1 cellular context compared by ENCODE assay signal in genomic region chr5:163459888-163460561, GRCh38.
TF ChIP-seq lines count a peak whose summit lies in the region.

Gene NUDCD2 (minus strand): TSS chr5:163460102. CDS start chr5:163460050, 52 bp downstream.

TF ChIP-seq in GM12878, 131 proteins besides CTCF, POLR2A, EP300 and RAD21 (continued from another document and continues in another):
- TF ChIP-seq SKIL (IDR thresholded peaks at IDR 0.05; ENCODE audit: low read depth, poor library complexity, severe bottlenecking), result no peak
- TF ChIP-seq E2F8 (IDR thresholded peaks at IDR 0.05; ENCODE audit: low read depth, partially characterized antibody), result no peak
- TF ChIP-seq SIN3A (IDR thresholded peaks at IDR 0.05; ENCODE audit: low read depth, low read length), result peak; percentile 59; the same call in 1 of the 2 replicates
- TF ChIP-seq CHD1 (IDR thresholded peaks at IDR 0.05; ENCODE audit: low read depth, low read length), result no peak; the same call in 1 of the 2 replicates
- no peak for TF ChIP-seq TCF3 (IDR thresholded peaks at IDR 0.05; ENCODE audit: borderline replicate concordance, insufficient read depth, low read depth, low read length)
- TF ChIP-seq ZBED1 (IDR thresholded peaks at IDR 0.05; ENCODE audit: borderline replicate concordance), result no peak
- TF ChIP-seq TCF12 (IDR thresholded peaks at IDR 0.05; ENCODE audit: low read depth, low read length), result 0 out of 2 replicates have a peak, but pooled peaks have one; percentile 15
- peak; percentile 66; the same call in 1 of the 3 replicates for TF ChIP-seq POU2F2 (IDR thresholded peaks at IDR 0.05; ENCODE audit: borderline replicate concordance, low read depth, low read length)
- peak; percentile 41; the same call in 1 of the 2 replicates for TF ChIP-seq YY1 (IDR thresholded peaks at IDR 0.05; ENCODE audit: low read depth, low read length)
- TF ChIP-seq NKRF (conservative IDR thresholded peaks at IDR 0.05), result peak; percentile 92
- TF ChIP-seq CEBPB (IDR thresholded peaks at IDR 0.05; ENCODE audit: borderline replicate concordance in 1 of 2, low read depth in 2 of 2, low read length in 2 of 2), result no peak
- peak; percentile 91; the same call in 1 of the 2 replicates for TF ChIP-seq LARP7 (IDR thresholded peaks at IDR 0.05)
- peak; percentile 45; the same call in 1 of the 2 replicates for TF ChIP-seq NR2F1 (conservative IDR thresholded peaks at IDR 0.05)
- no peak for TF ChIP-seq IRF5 (IDR thresholded peaks at IDR 0.05; ENCODE audit: borderline replicate concordance)
- TF ChIP-seq JUNB (IDR thresholded peaks at IDR 0.05), result peak; percentile 27; the same call in 1 of the 2 replicates
- no peak for TF ChIP-seq ZNF24 (IDR thresholded peaks at IDR 0.05)
- peak; percentile 35; the same call in 1 of the 2 replicates for TF ChIP-seq RFX5 (IDR thresholded peaks at IDR 0.05; ENCODE audit: low read depth, low read length)
- no peak for TF ChIP-seq RCOR1 (conservative IDR thresholded peaks at IDR 0.05; ENCODE audit: low read depth, low read length)
- TF ChIP-seq POLR2AphosphoS2 (IDR thresholded peaks at IDR 0.05; ENCODE audit: low read depth, low read length), result peak; percentile 76; the same call in 1 of the 2 replicates
- TF ChIP-seq MYC (IDR thresholded peaks at IDR 0.05; ENCODE audit: insufficient read depth, insufficient read length, insufficient replicate concordance, low read length, severe bottlenecking), result peak; percentile 81
- no peak for TF ChIP-seq ZNF592 (IDR thresholded peaks at IDR 0.05)
- TF ChIP-seq BMI1 (IDR thresholded peaks at IDR 0.05; ENCODE audit: borderline replicate concordance), result no peak
- 0 out of 2 replicates have a peak, but pooled peaks have one; percentile 48 for TF ChIP-seq ASH2L (IDR thresholded peaks at IDR 0.05; ENCODE audit: borderline replicate concordance, low read depth)
- no peak for TF ChIP-seq ESRRA (IDR thresholded peaks at IDR 0.05; ENCODE audit: low read length)
- peak; percentile 79; the same call in 1 of the 2 replicates for TF ChIP-seq TAF1 (IDR thresholded peaks at IDR 0.05; ENCODE audit: borderline replicate concordance, low read depth, low read length)
- TF ChIP-seq HDAC2 (IDR thresholded peaks at IDR 0.05), result no peak
- TF ChIP-seq JUND (IDR thresholded peaks at IDR 0.05; ENCODE audit: low read depth, low read length), result no peak
- TF ChIP-seq HDGF (IDR thresholded peaks at IDR 0.05), result 0 out of 2 replicates have a peak, but pooled peaks have one; percentile 50
- TF ChIP-seq TBL1XR1 (IDR thresholded peaks at IDR 0.05; ENCODE audit: low read depth, low read length), result peak; percentile 38; the same call in 1 of the 2 replicates
- no peak for TF ChIP-seq ZNF274 (IDR thresholded peaks at IDR 0.05; ENCODE audit: insufficient read depth, insufficient read length)
- TF ChIP-seq NBN (IDR thresholded peaks at IDR 0.05), result peak; percentile 82
- no peak for TF ChIP-seq ZSCAN29 (IDR thresholded peaks at IDR 0.05)
- TF ChIP-seq CREB1 (IDR thresholded peaks at IDR 0.05; ENCODE audit: low read depth), result peak; percentile 88
- TF ChIP-seq STAT3 (IDR thresholded peaks at IDR 0.05; ENCODE audit: low read depth, low read length), result no peak
- TF ChIP-seq CUX1 (IDR thresholded peaks at IDR 0.05; ENCODE audit: insufficient replicate concordance, low read depth, low read length), result no peak
- peak; percentile 86 for TF ChIP-seq MLLT1 (IDR thresholded peaks at IDR 0.05)
- peak; percentile 98 for TF ChIP-seq NRF1 (conservative IDR thresholded peaks at IDR 0.05; ENCODE audit: low read depth, low read length)
- peak; percentile 78 for TF ChIP-seq KLF5 (IDR thresholded peaks at IDR 0.05; ENCODE audit: partially characterized antibody)
- no peak for TF ChIP-seq MYB (IDR thresholded peaks at IDR 0.05; ENCODE audit: borderline replicate concordance, low read depth, low read length)
- peak; percentile 44 for TF ChIP-seq IRF3 (IDR thresholded peaks at IDR 0.05)
